8 cellular contexts compared by ENCODE assay signal in the genomic region with DNA sequence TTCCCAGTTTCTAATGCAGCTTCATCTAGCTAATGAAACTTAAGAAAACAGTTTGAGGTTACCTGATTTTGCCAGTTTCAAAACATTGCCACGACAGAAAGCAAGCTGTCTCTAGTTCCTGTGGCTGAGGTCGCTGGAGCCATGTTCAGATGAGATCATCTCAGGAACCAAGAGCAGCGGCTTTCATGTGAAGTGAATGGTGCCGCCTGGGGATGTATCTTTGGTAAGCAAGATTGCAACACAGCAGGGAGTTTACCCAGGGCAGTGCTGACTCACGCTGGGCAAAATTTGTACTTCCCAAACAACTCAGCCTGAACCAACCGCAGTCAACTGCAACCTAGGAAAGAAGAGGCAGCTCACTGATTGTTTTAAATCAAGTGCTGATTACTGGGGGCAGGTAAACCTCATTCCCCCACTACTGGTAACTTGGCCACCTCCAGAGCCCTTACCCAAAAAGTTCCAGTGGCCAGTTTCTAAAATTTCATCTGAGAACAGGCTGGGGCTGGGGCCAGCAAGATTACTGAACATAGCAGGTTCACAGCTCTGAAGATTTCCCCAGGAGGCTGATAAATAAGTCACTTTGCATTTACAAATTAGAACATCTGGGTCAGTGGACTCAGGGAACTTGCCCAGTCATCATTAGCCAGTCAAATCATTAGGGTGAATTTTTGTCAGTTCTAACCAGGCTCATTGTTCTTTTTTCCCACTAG. TPM values are rescaled to one million over a fixed set of nuclear protein-coding genes. Genes with fewer than 3 reads are reported as not detected.
A peak's percentile ranks its signal among the peaks of the same experiment; 100 is the strongest.
DNase-seq lines count a peak whose midpoint lies in the region; ATAC-seq and TF ChIP-seq lines count a peak whose summit lies in the region.

A gene with protein sequence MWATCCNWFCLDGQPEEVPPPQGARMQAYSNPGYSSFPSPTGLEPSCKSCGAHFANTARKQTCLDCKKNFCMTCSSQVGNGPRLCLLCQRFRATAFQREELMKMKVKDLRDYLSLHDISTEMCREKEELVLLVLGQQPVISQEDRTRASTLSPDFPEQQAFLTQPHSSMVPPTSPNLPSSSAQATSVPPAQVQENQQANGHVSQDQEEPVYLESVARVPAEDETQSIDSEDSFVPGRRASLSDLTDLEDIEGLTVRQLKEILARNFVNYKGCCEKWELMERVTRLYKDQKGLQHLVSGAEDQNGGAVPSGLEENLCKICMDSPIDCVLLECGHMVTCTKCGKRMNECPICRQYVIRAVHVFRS (minus strand): TSS at position 194 of the 710 bp plus-strand sequence. CDS start 37,154 bp downstream, outside the sequence.

- H3K27ac Mint-ChIP-seq in chondrocyte (ENCODE audit: unreplicated experiment): peak within 1 kb of the TSS; percentile 98

- peak within 1 kb of the TSS; percentile 49 for H3K4me3 Mint-ChIP-seq in chondrocyte (ENCODE audit: unreplicated experiment)

- no peaks in the 10 kb centered on the region for H3K9me3 Mint-ChIP-seq in chondrocyte (ENCODE audit: low read depth)

- TF ChIP-seq CTCF in chondrocyte (IDR thresholded peaks at IDR 0.05): peak; percentile 67

- H3K36me3 Mint-ChIP-seq in chondrocyte (ENCODE audit: low read depth): peaks cover 6% of the 10 kb centered on the region

- peak; percentile 69 for ATAC-seq in GM18520 (IDR thresholded peaks at IDR 0.05; ENCODE audit: unreplicated experiment)
- peak; percentile 78 for ATAC-seq in HG03064 (IDR thresholded peaks at IDR 0.05; ENCODE audit: low read depth, unreplicated experiment)

- H3K4me1 Mint-ChIP-seq in chondrocyte (ENCODE audit: low read depth): peaks cover 30% of the 10 kb centered on the region

- H3K27me3 Mint-ChIP-seq in chondrocyte (ENCODE audit: low read depth): no peaks in the 10 kb centered on the region

- peak; percentile 98 for DNase-seq in A172 (ENCODE audit: low spot score)
- DNase-seq in NCI-H2196 treated with DMSO at 0.1 percent for 48 hours (lab: John Stamatoyannopoulos, UW; ENCODE audit: unreplicated experiment): peak; percentile 68
- peak; percentile 70 for DNase-seq in activated CD4-positive, CD25-positive, alpha-beta regulatory T cell treated with anti-CD3 and anti-CD28 coated beads, Interleukin-2, amount 50 U/mL, for 72 hours
- no peak for DNase-seq in chondrocyte (ENCODE audit: low spot score)
- DNase-seq in kidney glomerular epithelial cell (lab: John Stamatoyannopoulos, UW): peak; percentile 98
- peak; percentile 63 to 65 for DNase-seq in stimulated activated CD4-positive, alpha-beta T cell treated with anti-CD3 and anti-CD28 coated beads, Interleukin-1b, Interleukin-23, amount 100 ng/mL, for 1 hour (ENCODE audit: low read depth in 2 of 2)

RNA-seq across cellular contexts. Expression of the gene that starts here (rescaled TPM):
- total RNA-seq in A172 (2014; rRNA removed; shearing (Covaris generic)): 12.5 and 12.8 TPM in 2 replicates
- 11.1 to 16.5 TPM (median 14.0 TPM) in 3 replicates for total RNA-seq in chondrocyte
